Comparison of ENCODE assay signal across 1 cellular context in genomic region chr3:193974591-193974990, GRCh38.
TF ChIP-seq lines count a peak whose summit lies in the region.

No MANE protein-coding gene starts in this region.

TF ChIP-seq in IMR-90, 13 proteins besides CTCF, POLR2A, EP300 and RAD21 (continued from another document):
- no peak for TF ChIP-seq ELK1 (IDR thresholded peaks at IDR 0.05; ENCODE audit: borderline replicate concordance, low read depth, low read length)
- no peak for TF ChIP-seq RCOR1 (IDR thresholded peaks at IDR 0.05; ENCODE audit: insufficient replicate concordance, low read length)
